31 cellular contexts compared by ENCODE assay signal in the genomic region with DNA sequence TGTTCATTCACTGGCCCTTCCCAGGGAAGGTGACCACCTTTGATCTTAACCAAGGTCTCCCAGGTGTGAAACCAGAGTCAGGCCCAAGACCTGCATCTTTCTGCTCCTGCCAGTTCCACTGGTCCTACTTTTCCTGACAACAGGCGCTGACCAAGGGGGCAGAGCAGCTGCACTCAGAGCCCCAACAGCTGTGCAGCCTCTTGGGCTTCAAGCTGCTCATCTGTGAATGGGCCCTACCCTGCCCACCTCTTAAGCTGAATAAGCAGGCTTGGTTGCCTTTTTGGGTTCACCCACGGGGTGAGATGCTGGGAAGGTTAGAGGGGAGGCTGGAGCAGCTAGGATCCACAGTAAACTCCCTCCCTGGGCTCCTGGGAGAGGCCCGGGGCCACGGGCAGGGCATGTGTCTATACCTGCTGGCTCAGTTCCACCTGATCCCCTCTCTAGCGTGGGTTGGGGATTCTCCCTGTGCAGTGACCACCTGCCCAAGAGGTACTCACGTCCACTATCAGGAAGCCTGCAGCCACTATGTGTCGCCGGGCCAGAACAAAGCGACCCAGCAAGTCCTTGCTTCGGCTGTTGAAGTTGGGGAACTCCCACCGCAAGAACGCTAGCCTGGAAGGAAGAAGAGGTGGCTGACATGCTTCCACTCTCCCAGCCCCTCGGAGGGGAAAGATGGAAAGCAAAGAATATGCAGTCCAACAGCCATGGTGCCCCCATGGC. TPM values are rescaled to one million over a fixed set of nuclear protein-coding genes. Genes with fewer than 3 reads are reported as not detected.
"Had no signal": no experiment of that assay in that cellular context is flagged by ENCODE, and none has a peak within 500 bp of the region (broad histone marks: within the 10 kb centered on the region; RNA-seq: fewer than 3 reads in every experiment).

No MANE protein-coding gene starts in this region.

- H3K4me2 ChIP-seq: neural progenitor cell had no signal

- H3K36me3 ChIP-seq: neural progenitor cell, uterus had no signal

- H3K27ac ChIP-seq: brain microvascular endothelial cell, neural progenitor cell, right lobe of liver, skin epidermis, thoracic aorta, uterus, WERI-Rb-1 had no signal

- H3K4me3 ChIP-seq: neural progenitor cell, right lobe of liver, skin epidermis, thoracic aorta, uterus had no signal

- H3K9me3 ChIP-seq: right lobe of liver, thoracic aorta, uterus had no signal

- DNase-seq: activated CD4-positive, alpha-beta T cell treated with anti-CD3 and anti-CD28 coated beads for 1 hour; activated CD4-positive, alpha-beta T cell treated with anti-CD3 and anti-CD28 coated beads, Interleukin-2, amount 10 ng/mL, durations not matched to agents 7 days and 5 days; activated CD8-positive, alpha-beta memory T cell treated with anti-CD3 and anti-CD28 coated beads, Interleukin-2, amount 10 ng/mL, durations not matched to agents 7 days and 5 days; activated CD8-positive, alpha-beta T cell treated with anti-CD3 and anti-CD28 coated beads, Interleukin-2, amount 10 ng/mL, durations not matched to agents 7 days and 5 days; activated effector memory CD4-positive, alpha-beta T cell treated with Interleukin-2 at 50 U/mL for 16 hours; activated naive CD4-positive, alpha-beta T cell treated with Interleukin-2 at 50 U/mL for 16 hours; activated naive CD8-positive, alpha-beta T cell treated with anti-CD3 and anti-CD28 coated beads for 36 hours; brain microvascular endothelial cell; caudate nucleus; cortex of kidney; foreskin fibroblast; hypothalamus; immature natural killer cell; natural killer cell; right lobe of liver; stimulated activated CD4-positive, alpha-beta T cell treated with anti-CD3 and anti-CD28 coated beads, Interleukin-4, amount 100 ng/mL, for 24 hours; T-helper 9 cell; trophoblast cell; uterus; WERI-Rb-1 had no signal

- H3K36me3 Mint-ChIP-seq: natural killer cell had no signal

- H3K27ac Mint-ChIP-seq: activated CD4-positive, alpha-beta T cell treated with anti-CD3 and anti-CD28 coated beads, Interleukin-2, amount 10 ng/mL, durations not matched to agents 7 days and 5 days; activated CD8-positive, alpha-beta memory T cell treated with anti-CD3 and anti-CD28 coated beads, Interleukin-2, amount 10 ng/mL, durations not matched to agents 7 days and 5 days; activated CD8-positive, alpha-beta T cell treated with anti-CD3 and anti-CD28 coated beads, Interleukin-2, amount 10 ng/mL, durations not matched to agents 7 days and 5 days; immature natural killer cell; memory B cell; neural progenitor cell; stimulated activated effector memory CD8-positive, alpha-beta T cell treated with anti-CD3 and anti-CD28 coated beads, Interleukin-12 subunit alpha, Interleukin-12 subunit beta, amount 100 ng/mL, for 72 hours; stimulated activated naive CD8-positive, alpha-beta T cell treated with anti-CD3 and anti-CD28 coated beads, Interleukin-15, Interleukin-2, amounts not matched to agents 100 ng/mL and 50 ng/mL, for 24 hours; T-helper 1 cell treated with Interleukin-12 subunit alpha and Interleukin-12 subunit beta and Interleukin-4 antibody, amounts not matched to agents 30 μg/mL and 1 μg/mL, for 36 hours had no signal

- H3K27me3 ChIP-seq: brain microvascular endothelial cell, neural progenitor cell, right lobe of liver, uterus had no signal

- H3K4me1 Mint-ChIP-seq: memory B cell; natural killer cell; neural progenitor cell; stimulated activated effector memory CD8-positive, alpha-beta T cell treated with anti-CD3 and anti-CD28 coated beads, Interleukin-12 subunit alpha, Interleukin-12 subunit beta, amount 100 ng/mL, for 72 hours had no signal

- H3K27me3 Mint-ChIP-seq: activated CD4-positive, alpha-beta T cell treated with anti-CD3 and anti-CD28 coated beads, Interleukin-2, amount 10 ng/mL, durations not matched to agents 7 days and 5 days; activated CD8-positive, alpha-beta memory T cell treated with anti-CD3 and anti-CD28 coated beads, Interleukin-2, amount 10 ng/mL, durations not matched to agents 7 days and 5 days; activated naive CD8-positive, alpha-beta T cell treated with anti-CD3 and anti-CD28 coated beads for 36 hours; memory B cell; stimulated activated naive CD8-positive, alpha-beta T cell treated with anti-CD3 and anti-CD28 coated beads, Interleukin-15, Interleukin-2, amounts not matched to agents 100 ng/mL and 50 ng/mL, for 24 hours had no signal

- ATAC-seq: activated CD8-positive, alpha-beta T cell treated with anti-CD3 and anti-CD28 coated beads, Interleukin-2, amount 10 ng/mL, durations not matched to agents 7 days and 5 days; natural killer cell had no signal

- H3K4me3 Mint-ChIP-seq: activated CD4-positive, alpha-beta T cell treated with anti-CD3 and anti-CD28 coated beads, Interleukin-2, amount 10 ng/mL, durations not matched to agents 7 days and 5 days; activated CD8-positive, alpha-beta memory T cell treated with anti-CD3 and anti-CD28 coated beads, Interleukin-2, amount 10 ng/mL, durations not matched to agents 7 days and 5 days; activated CD8-positive, alpha-beta T cell treated with anti-CD3 and anti-CD28 coated beads, Interleukin-2, amount 10 ng/mL, durations not matched to agents 7 days and 5 days; activated naive CD8-positive, alpha-beta T cell treated with anti-CD3 and anti-CD28 coated beads for 36 hours; immature natural killer cell; memory B cell; natural killer cell; neural progenitor cell; stimulated activated effector memory CD8-positive, alpha-beta T cell treated with anti-CD3 and anti-CD28 coated beads, Interleukin-12 subunit alpha, Interleukin-12 subunit beta, amount 100 ng/mL, for 72 hours; stimulated activated naive CD8-positive, alpha-beta T cell treated with anti-CD3 and anti-CD28 coated beads, Interleukin-15, Interleukin-2, amounts not matched to agents 100 ng/mL and 50 ng/mL, for 24 hours; T-helper 1 cell treated with Interleukin-12 subunit alpha and Interleukin-12 subunit beta and Interleukin-4 antibody, amounts not matched to agents 30 μg/mL and 1 μg/mL, for 36 hours had no signal

- H3K4me1 ChIP-seq: neural progenitor cell, right lobe of liver, uterus had no signal

- FAIRE-seq: astrocyte, TTC549 had no signal

- H2AFZ ChIP-seq: neural progenitor cell had no signal

- H3K9ac ChIP-seq: neural progenitor cell had no signal

- H3K9me3 Mint-ChIP-seq: activated CD4-positive, alpha-beta T cell treated with anti-CD3 and anti-CD28 coated beads, Interleukin-2, amount 10 ng/mL, durations not matched to agents 7 days and 5 days; activated naive CD8-positive, alpha-beta T cell treated with anti-CD3 and anti-CD28 coated beads for 36 hours; immature natural killer cell; memory B cell; natural killer cell; neural progenitor cell; stimulated activated effector memory CD8-positive, alpha-beta T cell treated with anti-CD3 and anti-CD28 coated beads, Interleukin-12 subunit alpha, Interleukin-12 subunit beta, amount 100 ng/mL, for 72 hours; stimulated activated naive CD8-positive, alpha-beta T cell treated with anti-CD3 and anti-CD28 coated beads, Interleukin-15, Interleukin-2, amounts not matched to agents 100 ng/mL and 50 ng/mL, for 24 hours; T-helper 1 cell treated with Interleukin-12 subunit alpha and Interleukin-12 subunit beta and Interleukin-4 antibody, amounts not matched to agents 30 μg/mL and 1 μg/mL, for 36 hours had no signal

RNA-seq across cellular contexts. Expression of gene NACAD, which starts 12.2 kb away (rescaled TPM):
- total RNA-seq: activated CD4-positive, alpha-beta T cell treated with anti-CD3 and anti-CD28 coated beads, Interleukin-2, amount 10 ng/mL, durations not matched to agents 7 days and 5 days had no signal

RNA-seq across cellular contexts. Expression of gene RAMP3, which starts 56.7 kb away (rescaled TPM):
- total RNA-seq: activated CD4-positive, alpha-beta T cell treated with anti-CD3 and anti-CD28 coated beads, Interleukin-2, amount 10 ng/mL, durations not matched to agents 7 days and 5 days; activated CD8-positive, alpha-beta memory T cell treated with anti-CD3 and anti-CD28 coated beads, Interleukin-2, amount 10 ng/mL, durations not matched to agents 7 days and 5 days; activated CD8-positive, alpha-beta T cell treated with anti-CD3 and anti-CD28 coated beads, Interleukin-2, amount 10 ng/mL, durations not matched to agents 7 days and 5 days; activated naive CD8-positive, alpha-beta T cell treated with anti-CD3 and anti-CD28 coated beads for 36 hours; astrocyte; chondrocyte; kidney epithelial cell; natural killer cell had no signal
- polyA plus RNA-seq: immature natural killer cell had no signal
